ENCODE assay signal across 8 cellular contexts in genomic region chr19:41218615-41219507, GRCh38. TPM values are rescaled to one million over a fixed set of nuclear protein-coding genes. Genes with fewer than 3 reads are reported as not detected.
DNase-seq lines count a peak whose midpoint lies in the region; ATAC-seq and TF ChIP-seq lines count a peak whose summit lies in the region.

AXL (plus strand) TSS chr19:41219223; CDS start chr19:41219393, 170 bp downstream.

- H3K9me3 Mint-ChIP-seq in stimulated activated naive CD8-positive, alpha-beta T cell treated with anti-CD3 and anti-CD28 coated beads, Interleukin-15, amount 100 ng/mL, for 72 hours = no peaks in the 10 kb centered on the region

- peak within 1 kb of the TSS in 1 of 2 donors; percentile 36 for H3K4me3 Mint-ChIP-seq in stimulated activated naive CD8-positive, alpha-beta T cell treated with anti-CD3 and anti-CD28 coated beads, Interleukin-15, amount 100 ng/mL, for 72 hours

- peak; percentile 52 for ATAC-seq in stimulated activated naive CD8-positive, alpha-beta T cell treated with anti-CD3 and anti-CD28 coated beads, Interleukin-15, amount 100 ng/mL, for 72 hours
- no peak for ATAC-seq in stimulated activated naive CD8-positive, alpha-beta T cell treated with anti-CD3 and anti-CD28 coated beads, Interleukin-15, Interleukin-2, amounts not matched to agents 100 U/mL and 50 U/mL, for 24 hours
- ATAC-seq in GM18498 (IDR thresholded peaks at IDR 0.05; ENCODE audit: unreplicated experiment) = no peak

- peak within 1 kb of the TSS in 55 of 59 donors; percentile 12 to 89 (median 72) for H3K27ac ChIP-seq in dorsolateral prefrontal cortex

- intact Hi-C loops in dorsolateral prefrontal cortex (cut with DNase I) = no loop called here

- H3K27me3 ChIP-seq in dorsolateral prefrontal cortex = peaks cover 0 to 37% (median 10%) of the 10 kb centered on the region in 45 donors

- H3K27me3 Mint-ChIP-seq in stimulated activated naive CD8-positive, alpha-beta T cell treated with anti-CD3 and anti-CD28 coated beads, Interleukin-15, amount 100 ng/mL, for 72 hours = peaks cover 69% of the 10 kb centered on the region

- peaks cover 27% of the 10 kb centered on the region for H3K4me1 Mint-ChIP-seq in stimulated activated naive CD8-positive, alpha-beta T cell treated with anti-CD3 and anti-CD28 coated beads, Interleukin-15, amount 100 ng/mL, for 72 hours

- peak within 1 kb of the TSS; percentile 22 to 29 for H3K27ac Mint-ChIP-seq in stimulated activated naive CD8-positive, alpha-beta T cell treated with anti-CD3 and anti-CD28 coated beads, Interleukin-15, amount 100 ng/mL, for 72 hours

- TF ChIP-seq CTCF in dorsolateral prefrontal cortex (IDR thresholded peaks at IDR 0.05 in 54 of 56, conservative IDR thresholded peaks at IDR 0.05 in 2 of 56; ENCODE audit: low read depth in 1 of 56, partially characterized antibody in 56 of 56) = no peak
- TF ChIP-seq CTCF in subcutaneous adipose tissue (IDR thresholded peaks at IDR 0.05; ENCODE audit: low read depth) = no peak

- DNase-seq in stimulated activated naive CD8-positive, alpha-beta T cell treated with anti-CD3 and anti-CD28 coated beads, Interleukin-15, amount 100 ng/mL, for 72 hours = no peak
- DNase-seq in stimulated activated naive CD8-positive, alpha-beta T cell treated with anti-CD3 and anti-CD28 coated beads, Interleukin-15, Interleukin-2, amounts not matched to agents 100 U/mL and 50 U/mL, for 24 hours = no peak
- DNase-seq in dorsolateral prefrontal cortex (peak in 5 of 10 donors; percentile 12 to 60 (median 44)), left kidney (ENCODE audit: low read depth, low spot score) (peak; percentile 94), GM19240 (ENCODE audit: insufficient read length, low spot score) (no peak), GF-D8 (lab: John Stamatoyannopoulos, UW) (no peak)

- H3K4me3 ChIP-seq in dorsolateral prefrontal cortex = peak within 1 kb of the TSS in 58 of 59 donors; percentile 14 to 66 (median 49)

RNA-seq across cellular contexts. Expression of gene AXL, which starts in this region (rescaled TPM):
- total RNA-seq in dorsolateral prefrontal cortex = 10 to 100 TPM; 12.6 to 72.8 (median 27.6) TPM
- 100 to 1,000 TPM in 1 of 4 donors, 10 to 100 TPM in 3; 72.6 to 118 (median 80.0) TPM for total RNA-seq in subcutaneous adipose tissue
